8 cellular contexts compared by ENCODE assay signal in the genomic region with DNA sequence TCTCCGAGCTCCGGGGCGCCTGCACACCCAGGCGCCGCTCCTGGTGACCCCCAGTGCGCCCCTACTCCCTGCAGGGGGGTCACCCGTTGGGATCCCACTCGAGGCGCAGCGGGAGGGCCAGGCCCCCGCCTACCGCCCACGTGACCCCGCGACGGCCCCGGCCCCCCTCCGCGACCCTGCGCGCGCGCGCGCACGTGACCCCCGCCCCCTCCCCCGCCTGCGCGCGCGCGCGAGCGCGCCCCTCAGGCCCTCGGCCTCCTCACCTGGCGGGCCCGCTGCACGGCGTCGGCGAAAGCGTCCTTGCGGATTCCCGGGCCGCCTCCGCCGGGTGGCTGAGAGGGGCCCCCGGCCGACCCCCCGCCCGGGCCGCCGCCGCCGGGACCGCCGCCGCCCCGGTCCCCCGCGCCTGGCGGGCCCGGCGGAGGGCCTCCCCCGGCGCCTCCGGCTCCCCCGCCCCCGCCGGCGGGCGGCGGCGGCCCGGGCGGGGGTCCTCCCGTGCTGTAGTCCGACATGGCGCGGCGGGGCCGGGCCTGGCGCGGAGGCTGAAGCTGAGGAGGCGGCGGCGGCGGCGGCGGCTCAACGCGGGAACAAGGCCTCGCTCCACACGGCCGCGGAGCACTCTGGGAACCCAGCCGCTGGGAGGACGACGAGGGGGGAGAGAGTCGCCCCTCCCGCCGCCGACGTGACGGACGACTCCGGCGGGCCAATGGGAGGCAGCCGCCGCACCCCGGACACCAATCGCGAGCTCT. TPM values are rescaled to one million over a fixed set of nuclear protein-coding genes. Genes with fewer than 3 reads are reported as not detected.
DNase-seq lines count a peak whose midpoint lies in the region; ATAC-seq, FAIRE-seq and TF ChIP-seq lines count a peak whose summit lies in the region.

A gene with protein sequence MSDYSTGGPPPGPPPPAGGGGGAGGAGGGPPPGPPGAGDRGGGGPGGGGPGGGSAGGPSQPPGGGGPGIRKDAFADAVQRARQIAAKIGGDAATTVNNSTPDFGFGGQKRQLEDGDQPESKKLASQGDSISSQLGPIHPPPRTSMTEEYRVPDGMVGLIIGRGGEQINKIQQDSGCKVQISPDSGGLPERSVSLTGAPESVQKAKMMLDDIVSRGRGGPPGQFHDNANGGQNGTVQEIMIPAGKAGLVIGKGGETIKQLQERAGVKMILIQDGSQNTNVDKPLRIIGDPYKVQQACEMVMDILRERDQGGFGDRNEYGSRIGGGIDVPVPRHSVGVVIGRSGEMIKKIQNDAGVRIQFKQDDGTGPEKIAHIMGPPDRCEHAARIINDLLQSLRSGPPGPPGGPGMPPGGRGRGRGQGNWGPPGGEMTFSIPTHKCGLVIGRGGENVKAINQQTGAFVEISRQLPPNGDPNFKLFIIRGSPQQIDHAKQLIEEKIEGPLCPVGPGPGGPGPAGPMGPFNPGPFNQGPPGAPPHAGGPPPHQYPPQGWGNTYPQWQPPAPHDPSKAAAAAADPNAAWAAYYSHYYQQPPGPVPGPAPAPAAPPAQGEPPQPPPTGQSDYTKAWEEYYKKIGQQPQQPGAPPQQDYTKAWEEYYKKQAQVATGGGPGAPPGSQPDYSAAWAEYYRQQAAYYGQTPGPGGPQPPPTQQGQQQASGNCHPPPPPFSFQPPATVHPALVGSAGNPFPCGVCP (minus strand): TSS at position 622 of the 749 bp plus-strand sequence. CDS start 110 bp downstream, at position 512.

- H3K9ac ChIP-seq in HUES64 (ENCODE audit: low read depth, low read length), result peak within 1 kb of the TSS; percentile 69

- H3K27ac ChIP-seq in HUES64 (ENCODE audit: low read depth, low read length), result peak within 1 kb of the TSS; percentile 73

- H3K9me3 ChIP-seq in HUES64 (ENCODE audit: insufficient read depth, low read depth, low read length), result peaks cover 5% of the 10 kb centered on the region; the same call in 1 of the 2 replicates

- peaks cover 20% of the 10 kb centered on the region for H3K36me3 Mint-ChIP-seq in activated T-cell treated with anti-CD3 and anti-CD28 coated beads, Interleukin-2, amount 50 U/mL, for 4 hours (ENCODE audit: insufficient read depth)

- H3K4me3 Mint-ChIP-seq in activated T-cell treated with anti-CD3 and anti-CD28 coated beads, Interleukin-2, amount 50 U/mL, for 4 hours, result peak within 1 kb of the TSS; percentile 94

- FAIRE-seq in frontal cortex (lab: Jason Lieb, UNC), result no peak

- H3K9me3 Mint-ChIP-seq in activated T-cell treated with anti-CD3 and anti-CD28 coated beads, Interleukin-2, amount 50 U/mL, for 4 hours, result no peaks in the 10 kb centered on the region

- WGBS in HUES64, result under 1% methylated on average over 113 of the region's 115 CpGs

- TF ChIP-seq CTCF in omental fat pad (IDR thresholded peaks at IDR 0.05), result no peak

- no peaks in the 10 kb centered on the region for H3K27me3 Mint-ChIP-seq in activated T-cell treated with anti-CD3 and anti-CD28 coated beads, Interleukin-2, amount 50 U/mL, for 4 hours (ENCODE audit: low read depth)

- no peaks in the 10 kb centered on the region for H3K4me1 ChIP-seq in HUES64 (ENCODE audit: insufficient read depth, low read length)

- H3K27me3 ChIP-seq in HUES64 (ENCODE audit: insufficient read depth, low read length), result peaks cover under 1% of the 10 kb centered on the region; the same call in 1 of the 2 replicates

- peak; percentile 98 for DNase-seq in D341Med (ENCODE audit: low spot score)
- DNase-seq in activated T-cell treated with anti-CD3 and anti-CD28 coated beads, Interleukin-2, amount 50 U/mL, for 4 hours, result peak; percentile 48
- DNase-seq in frontal cortex (ENCODE audit: low spot score in 2 of 2), result no peak
- no peak for DNase-seq in omental fat pad (ENCODE audit: low spot score)
- DNase-seq in GF-D8 (lab: John Stamatoyannopoulos, UW), result no peak
- DNase-seq in SW 1271 (lab: John Stamatoyannopoulos, UW), result no peak

- H3K36me3 ChIP-seq in HUES64 (ENCODE audit: insufficient read depth, low read length), result peaks cover 36% of the 10 kb centered on the region

- H3K4me3 ChIP-seq in HUES64 (ENCODE audit: low read length), result peak within 1 kb of the TSS; percentile 92

- ATAC-seq in activated T-cell treated with anti-CD3 and anti-CD28 coated beads, Interleukin-2, amount 50 U/mL, for 4 hours, result no peak
- no peak for ATAC-seq in omental fat pad (ENCODE audit: low FRiP score)
- ATAC-seq in HG02870 (IDR thresholded peaks at IDR 0.05; ENCODE audit: unreplicated experiment), result no peak

- peaks cover 33% of the 10 kb centered on the region for H3K4me1 Mint-ChIP-seq in activated T-cell treated with anti-CD3 and anti-CD28 coated beads, Interleukin-2, amount 50 U/mL, for 4 hours (ENCODE audit: low read depth)

RNA-seq across cellular contexts. Expression of the gene that starts here (rescaled TPM):
- 408 TPM for polyA plus RNA-seq in HUES64 (2013, experiment 1 of 2)
- 409 TPM for polyA plus RNA-seq in HUES64 (2013, experiment 2 of 2)
- 100 to 1,000 TPM; 513 to 596 (median 530) TPM for total RNA-seq in activated T-cell treated with anti-CD3 and anti-CD28 coated beads, Interleukin-2, amount 50 U/mL, for 4 hours
- total RNA-seq in frontal cortex (64.8 TPM), omental fat pad (100 to 1,000 TPM in 1 of 4 donors, 10 to 100 TPM in 3; 67.4 to 125 (median 78.3) TPM)

Comparison
In these comparisons a context has a peak if more than half of its experiments do, and no peak if none do; other contexts are left out.
1. DNase-seq: peak in D341Med (single experiment) and activated T-cell treated with anti-CD3 and anti-CD28 coated beads, Interleukin-2, amount 50 U/mL, for 4 hours (single experiment); none in frontal cortex (0 of 2), omental fat pad (single experiment), GF-D8 (single experiment) and SW 1271 (0 of 2).